1 cellular context compared by ENCODE assay signal in the genomic region with DNA sequence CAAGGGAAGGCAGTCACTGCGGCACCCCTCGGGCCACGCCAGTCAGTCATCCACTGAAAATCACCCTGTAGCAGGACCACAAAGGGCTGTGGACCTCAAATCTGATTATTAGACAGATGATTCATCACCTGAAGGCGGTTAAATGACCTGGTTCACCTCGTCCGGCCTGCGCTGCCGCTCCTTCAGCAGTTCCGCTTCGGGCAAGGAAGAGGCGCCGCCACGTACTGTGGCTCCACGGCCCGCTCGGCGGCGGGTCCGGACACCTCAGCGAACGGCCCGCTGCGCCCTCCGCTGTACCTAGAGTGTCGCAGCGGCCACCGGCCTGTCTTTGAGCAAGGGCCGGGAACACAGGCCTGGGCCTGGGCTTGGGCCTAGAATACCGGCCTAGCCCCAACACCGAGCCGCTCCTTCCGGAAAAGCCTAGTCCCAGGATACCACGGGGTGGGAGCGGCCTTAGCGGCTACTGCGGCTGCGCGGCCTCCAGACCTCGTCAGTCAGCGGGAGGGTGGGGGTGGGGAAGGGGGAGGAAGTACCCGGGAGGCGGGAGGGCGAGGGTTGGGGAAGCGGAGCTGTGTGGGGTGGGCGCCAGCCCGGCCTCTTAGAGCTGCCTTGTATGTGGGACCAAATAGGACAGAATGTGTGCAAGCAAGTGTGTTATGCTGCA.
TF ChIP-seq lines count a peak whose summit lies in the region.

A gene with protein sequence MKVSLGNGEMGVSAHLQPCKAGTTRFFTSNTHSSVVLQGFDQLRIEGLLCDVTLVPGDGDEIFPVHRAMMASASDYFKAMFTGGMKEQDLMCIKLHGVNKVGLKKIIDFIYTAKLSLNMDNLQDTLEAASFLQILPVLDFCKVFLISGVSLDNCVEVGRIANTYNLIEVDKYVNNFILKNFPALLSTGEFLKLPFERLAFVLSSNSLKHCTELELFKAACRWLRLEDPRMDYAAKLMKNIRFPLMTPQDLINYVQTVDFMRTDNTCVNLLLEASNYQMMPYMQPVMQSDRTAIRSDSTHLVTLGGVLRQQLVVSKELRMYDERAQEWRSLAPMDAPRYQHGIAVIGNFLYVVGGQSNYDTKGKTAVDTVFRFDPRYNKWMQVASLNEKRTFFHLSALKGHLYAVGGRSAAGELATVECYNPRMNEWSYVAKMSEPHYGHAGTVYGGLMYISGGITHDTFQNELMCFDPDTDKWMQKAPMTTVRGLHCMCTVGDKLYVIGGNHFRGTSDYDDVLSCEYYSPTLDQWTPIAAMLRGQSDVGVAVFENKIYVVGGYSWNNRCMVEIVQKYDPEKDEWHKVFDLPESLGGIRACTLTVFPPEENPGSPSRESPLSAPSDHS (minus strand): TSS at position 436 of the 664 bp plus-strand sequence. CDS start 545 bp downstream, outside the sequence.

TF ChIP-seq in HepG2, 621 proteins besides CTCF, POLR2A, EP300 and RAD21 (continued from another document and continues in another):
- TF ChIP-seq ZNF574 (CRISPR knock-in tag; IDR thresholded peaks at IDR 0.05) (peak; percentile 86), ZNF124 (CRISPR knock-in tag; IDR thresholded peaks at IDR 0.05) (no peak; the same call in 1 of the 2 replicates), ZSCAN29 (CRISPR knock-in tag; conservative IDR thresholded peaks at IDR 0.05) (no peak; the same call in 1 of the 2 replicates), ZFAT (CRISPR knock-in tag; conservative IDR thresholded peaks at IDR 0.05) (0 out of 2 replicates have a peak, but pooled peaks have one; percentile 42), KDM5A (IDR thresholded peaks at IDR 0.05; ENCODE audit: borderline replicate concordance, low read length) (0 out of 2 replicates have a peak, but pooled peaks have one; percentile 42), GABPB1 (CRISPR knock-in tag; IDR thresholded peaks at IDR 0.05) (peak; percentile 91), FOSL2 (CRISPR knock-in tag; IDR thresholded peaks at IDR 0.05) (peak; percentile 31; the same call in 1 of the 2 replicates), ZNF3 (CRISPR knock-in tag; IDR thresholded peaks at IDR 0.05) (peak; percentile 34; the same call in 1 of the 2 replicates), ZNF589 (CRISPR knock-in tag; conservative IDR thresholded peaks at IDR 0.05) (peak; percentile 49; the same call in 1 of the 2 replicates), ZFP36 (IDR thresholded peaks at IDR 0.05; ENCODE audit: borderline replicate concordance, low read depth, low read length, partially characterized antibody) (no peak), HDAC2 (CRISPR knock-in tag; IDR thresholded peaks at IDR 0.05) (no peak; the same call in 1 of the 2 replicates), ZNF747 (CRISPR knock-in tag; IDR thresholded peaks at IDR 0.05; ENCODE audit: borderline replicate concordance) (0 out of 2 replicates have a peak, but pooled peaks have one; percentile 20), HNRNPK (IDR thresholded peaks at IDR 0.05; ENCODE audit: low read depth, low read length, poor library complexity, severe bottlenecking) (peak; percentile 16), IRF2 (CRISPR knock-in tag; IDR thresholded peaks at IDR 0.05) (0 out of 2 replicates have a peak, but pooled peaks have one; percentile 13), PHF8 (CRISPR knock-in tag; IDR thresholded peaks at IDR 0.05) (peak; percentile 100), GATAD1 (CRISPR knock-in tag; IDR thresholded peaks at IDR 0.05) (peak; percentile 71; the same call in 1 of the 2 replicates), ZNF879 (CRISPR knock-in tag; IDR thresholded peaks at IDR 0.05) (0 out of 2 replicates have a peak, but pooled peaks have one; percentile 82), PHF21A (CRISPR knock-in tag; IDR thresholded peaks at IDR 0.05) (peak; percentile 33; the same call in 1 of the 2 replicates), ZNF337 (CRISPR knock-in tag; IDR thresholded peaks at IDR 0.05; ENCODE audit: borderline replicate concordance, low read depth) (no peak), ZNF768 (CRISPR knock-in tag; IDR thresholded peaks at IDR 0.05) (peak; percentile 83), ZNF274 (CRISPR knock-in tag; IDR thresholded peaks at IDR 0.05) (peak; percentile 48; the same call in 1 of the 2 replicates), ARID2 (CRISPR knock-in tag; IDR thresholded peaks at IDR 0.05; ENCODE audit: borderline replicate concordance) (no peak), ZNF776 (CRISPR knock-in tag; IDR thresholded peaks at IDR 0.05) (peak; percentile 52; the same call in 1 of the 2 replicates), ZNF441 (CRISPR knock-in tag; IDR thresholded peaks at IDR 0.05; ENCODE audit: borderline replicate concordance) (peak; percentile 65; the same call in 1 of the 2 replicates), GPBP1L1 (CRISPR knock-in tag; IDR thresholded peaks at IDR 0.05) (no peak), HIVEP1 (CRISPR knock-in tag; IDR thresholded peaks at IDR 0.05) (0 out of 2 replicates have a peak, but pooled peaks have one; percentile 37), SRY (CRISPR knock-in tag; IDR thresholded peaks at IDR 0.05) (peak; percentile 94; the same call in 1 of the 2 replicates), ZNF224 (CRISPR knock-in tag; IDR thresholded peaks at IDR 0.05) (peak; percentile 8; the same call in 1 of the 2 replicates), CSRNP2 (CRISPR knock-in tag; conservative IDR thresholded peaks at IDR 0.05; ENCODE audit: low read depth) (no peak), NFATC3 (CRISPR knock-in tag; IDR thresholded peaks at IDR 0.05) (0 out of 2 replicates have a peak, but pooled peaks have one; percentile 81), MAFG (CRISPR knock-in tag; IDR thresholded peaks at IDR 0.05) (0 out of 2 replicates have a peak, but pooled peaks have one; percentile 43), RFX3 (CRISPR knock-in tag; IDR thresholded peaks at IDR 0.05) (no peak), CREB1 (IDR thresholded peaks at IDR 0.05) (no peak), CREB1 (CRISPR knock-in tag; IDR thresholded peaks at IDR 0.05) (0 out of 2 replicates have a peak, but pooled peaks have one; percentile 24), ZBTB3 (CRISPR knock-in tag; IDR thresholded peaks at IDR 0.05; ENCODE audit: borderline replicate concordance, low read depth) (no peak), ZNF138 (CRISPR knock-in tag; IDR thresholded peaks at IDR 0.05; ENCODE audit: low read depth) (peak; percentile 37; the same call in 1 of the 2 replicates), ZNF430 (CRISPR knock-in tag; IDR thresholded peaks at IDR 0.05) (peak; percentile 92)
- TF ChIP-seq, protein P1, sequence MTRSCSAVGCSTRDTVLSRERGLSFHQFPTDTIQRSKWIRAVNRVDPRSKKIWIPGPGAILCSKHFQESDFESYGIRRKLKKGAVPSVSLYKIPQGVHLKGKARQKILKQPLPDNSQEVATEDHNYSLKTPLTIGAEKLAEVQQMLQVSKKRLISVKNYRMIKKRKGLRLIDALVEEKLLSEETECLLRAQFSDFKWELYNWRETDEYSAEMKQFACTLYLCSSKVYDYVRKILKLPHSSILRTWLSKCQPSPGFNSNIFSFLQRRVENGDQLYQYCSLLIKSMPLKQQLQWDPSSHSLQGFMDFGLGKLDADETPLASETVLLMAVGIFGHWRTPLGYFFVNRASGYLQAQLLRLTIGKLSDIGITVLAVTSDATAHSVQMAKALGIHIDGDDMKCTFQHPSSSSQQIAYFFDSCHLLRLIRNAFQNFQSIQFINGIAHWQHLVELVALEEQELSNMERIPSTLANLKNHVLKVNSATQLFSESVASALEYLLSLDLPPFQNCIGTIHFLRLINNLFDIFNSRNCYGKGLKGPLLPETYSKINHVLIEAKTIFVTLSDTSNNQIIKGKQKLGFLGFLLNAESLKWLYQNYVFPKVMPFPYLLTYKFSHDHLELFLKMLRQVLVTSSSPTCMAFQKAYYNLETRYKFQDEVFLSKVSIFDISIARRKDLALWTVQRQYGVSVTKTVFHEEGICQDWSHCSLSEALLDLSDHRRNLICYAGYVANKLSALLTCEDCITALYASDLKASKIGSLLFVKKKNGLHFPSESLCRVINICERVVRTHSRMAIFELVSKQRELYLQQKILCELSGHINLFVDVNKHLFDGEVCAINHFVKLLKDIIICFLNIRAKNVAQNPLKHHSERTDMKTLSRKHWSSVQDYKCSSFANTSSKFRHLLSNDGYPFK (CRISPR knock-in tag; IDR thresholded peaks at IDR 0.05; ENCODE audit: borderline replicate concordance), result peak; percentile 57; the same call in 1 of the 2 replicates
- TF ChIP-seq, protein P2, sequence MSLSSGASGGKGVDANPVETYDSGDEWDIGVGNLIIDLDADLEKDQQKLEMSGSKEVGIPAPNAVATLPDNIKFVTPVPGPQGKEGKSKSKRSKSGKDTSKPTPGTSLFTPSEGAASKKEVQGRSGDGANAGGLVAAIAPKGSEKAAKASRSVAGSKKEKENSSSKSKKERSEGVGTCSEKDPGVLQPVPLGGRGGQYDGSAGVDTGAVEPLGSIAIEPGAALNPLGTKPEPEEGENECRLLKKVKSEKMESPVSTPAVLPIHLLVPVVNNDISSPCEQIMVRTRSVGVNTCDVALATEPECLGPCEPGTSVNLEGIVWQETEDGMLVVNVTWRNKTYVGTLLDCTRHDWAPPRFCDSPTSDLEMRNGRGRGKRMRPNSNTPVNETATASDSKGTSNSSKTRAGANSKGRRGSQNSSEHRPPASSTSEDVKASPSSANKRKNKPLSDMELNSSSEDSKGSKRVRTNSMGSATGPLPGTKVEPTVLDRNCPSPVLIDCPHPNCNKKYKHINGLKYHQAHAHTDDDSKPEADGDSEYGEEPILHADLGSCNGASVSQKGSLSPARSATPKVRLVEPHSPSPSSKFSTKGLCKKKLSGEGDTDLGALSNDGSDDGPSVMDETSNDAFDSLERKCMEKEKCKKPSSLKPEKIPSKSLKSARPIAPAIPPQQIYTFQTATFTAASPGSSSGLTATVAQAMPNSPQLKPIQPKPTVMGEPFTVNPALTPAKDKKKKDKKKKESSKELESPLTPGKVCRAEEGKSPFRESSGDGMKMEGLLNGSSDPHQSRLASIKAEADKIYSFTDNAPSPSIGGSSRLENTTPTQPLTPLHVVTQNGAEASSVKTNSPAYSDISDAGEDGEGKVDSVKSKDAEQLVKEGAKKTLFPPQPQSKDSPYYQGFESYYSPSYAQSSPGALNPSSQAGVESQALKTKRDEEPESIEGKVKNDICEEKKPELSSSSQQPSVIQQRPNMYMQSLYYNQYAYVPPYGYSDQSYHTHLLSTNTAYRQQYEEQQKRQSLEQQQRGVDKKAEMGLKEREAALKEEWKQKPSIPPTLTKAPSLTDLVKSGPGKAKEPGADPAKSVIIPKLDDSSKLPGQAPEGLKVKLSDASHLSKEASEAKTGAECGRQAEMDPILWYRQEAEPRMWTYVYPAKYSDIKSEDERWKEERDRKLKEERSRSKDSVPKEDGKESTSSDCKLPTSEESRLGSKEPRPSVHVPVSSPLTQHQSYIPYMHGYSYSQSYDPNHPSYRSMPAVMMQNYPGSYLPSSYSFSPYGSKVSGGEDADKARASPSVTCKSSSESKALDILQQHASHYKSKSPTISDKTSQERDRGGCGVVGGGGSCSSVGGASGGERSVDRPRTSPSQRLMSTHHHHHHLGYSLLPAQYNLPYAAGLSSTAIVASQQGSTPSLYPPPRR (CRISPR knock-in tag; IDR thresholded peaks at IDR 0.05; ENCODE audit: borderline replicate concordance), result no peak
- TF ChIP-seq, protein P3, sequence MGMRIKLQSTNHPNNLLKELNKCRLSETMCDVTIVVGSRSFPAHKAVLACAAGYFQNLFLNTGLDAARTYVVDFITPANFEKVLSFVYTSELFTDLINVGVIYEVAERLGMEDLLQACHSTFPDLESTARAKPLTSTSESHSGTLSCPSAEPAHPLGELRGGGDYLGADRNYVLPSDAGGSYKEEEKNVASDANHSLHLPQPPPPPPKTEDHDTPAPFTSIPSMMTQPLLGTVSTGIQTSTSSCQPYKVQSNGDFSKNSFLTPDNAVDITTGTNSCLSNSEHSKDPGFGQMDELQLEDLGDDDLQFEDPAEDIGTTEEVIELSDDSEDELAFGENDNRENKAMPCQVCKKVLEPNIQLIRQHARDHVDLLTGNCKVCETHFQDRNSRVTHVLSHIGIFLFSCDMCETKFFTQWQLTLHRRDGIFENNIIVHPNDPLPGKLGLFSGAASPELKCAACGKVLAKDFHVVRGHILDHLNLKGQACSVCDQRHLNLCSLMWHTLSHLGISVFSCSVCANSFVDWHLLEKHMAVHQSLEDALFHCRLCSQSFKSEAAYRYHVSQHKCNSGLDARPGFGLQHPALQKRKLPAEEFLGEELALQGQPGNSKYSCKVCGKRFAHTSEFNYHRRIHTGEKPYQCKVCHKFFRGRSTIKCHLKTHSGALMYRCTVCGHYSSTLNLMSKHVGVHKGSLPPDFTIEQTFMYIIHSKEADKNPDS (CRISPR knock-in tag; IDR thresholded peaks at IDR 0.05), result no peak
